In genomic region chr10:81426722-81427121, GRCh38 we compare ENCODE assay signal across 11 cellular contexts.
"Had no signal": no experiment of that assay in that cellular context is flagged by ENCODE, and none has a peak within 500 bp of the region (broad histone marks: within the 10 kb centered on the region; RNA-seq: fewer than 3 reads in every experiment).

No MANE protein-coding gene starts in this region.

- H3K27ac ChIP-seq: GM23248 had no signal

- ATAC-seq: GM23338, HCT116 had no signal

- H3K36me3 ChIP-seq: HAP-1 had no signal

- DNase-seq: GM23248, GOT3, H7, H9, HCEC 1CT, HFFc6 had no signal

- FAIRE-seq: H1, H54 had no signal

- H3K4me1 ChIP-seq: HAP-1 had no signal

- H3K4me3 ChIP-seq: GM23248, GM23338, HAP-1 had no signal

- H3K27ac Mint-ChIP-seq: GM23338, HFFc6 had no signal

- H3K4me3 Mint-ChIP-seq: GM23338, H9, HFFc6 had no signal

- H3K9me3 ChIP-seq: HAP-1 had no signal
